In genomic region chr9:104177003-104177611, GRCh38 we compare ENCODE assay signal across 8 cellular contexts.
DNase-seq lines count a peak whose midpoint lies in the region; ATAC-seq and TF ChIP-seq lines count a peak whose summit lies in the region.
"Had no signal": no experiment of that assay in that cellular context is flagged by ENCODE, and none has a peak within 500 bp of the region (broad histone marks: within the 10 kb centered on the region; RNA-seq: fewer than 3 reads in every experiment).

No MANE protein-coding gene starts in this region.

- H3K4me3 Mint-ChIP-seq in osteocyte (ENCODE audit: unreplicated experiment): no peak overlapping the region

- H2AFZ ChIP-seq in neuronal stem cell (ENCODE audit: low read length): no peak overlapping the region

- no peak overlapping the region for H3K4me2 ChIP-seq in neuronal stem cell (ENCODE audit: insufficient read depth, low read length, poor library complexity, severe bottlenecking)

- H3K27me3 Mint-ChIP-seq in osteocyte (ENCODE audit: unreplicated experiment): peaks cover 11% of the 10 kb centered on the region

- H3K27me3 ChIP-seq in neuronal stem cell (ENCODE audit: control insufficient read depth in 3 of 3, insufficient read depth in 3 of 3, low read depth in 1 of 3, low read length in 3 of 3): no peaks in the 10 kb centered on the region
- H3K27me3 ChIP-seq: neutrophil had no signal

- no peak overlapping the region for H4K8ac ChIP-seq in neuronal stem cell (ENCODE audit: low read depth, low read length)

- H3K27ac ChIP-seq in neuronal stem cell (replicated peaks; ENCODE audit: low read length): no peak overlapping the region
- H3K27ac ChIP-seq: neutrophil had no signal

- DNase-seq in Jurkat, Clone E6-1 (ENCODE audit: low read depth, low spot score): peak; percentile 5
- DNase-seq in astrocyte of the cerebellum (ENCODE audit: low read depth): peak; percentile 5
- DNase-seq in osteocyte (ENCODE audit: extremely low spot score, unreplicated experiment): no peak
- no peak for DNase-seq in neuronal stem cell (ENCODE audit: low spot score)

- no peak overlapping the region for H3K18ac ChIP-seq in neuronal stem cell (ENCODE audit: low read length)

- H3K4me3 ChIP-seq in Jurkat, Clone E6-1 (ENCODE audit: low read length): no peak overlapping the region
- H3K4me3 ChIP-seq in astrocyte of the cerebellum (ENCODE audit: low read depth, low read length): no peak overlapping the region
- no peak overlapping the region for H3K4me3 ChIP-seq in neuronal stem cell (ENCODE audit: low read length in 2 of 2)

- TF ChIP-seq CTCF in astrocyte of the cerebellum (IDR thresholded peaks at IDR 0.05; ENCODE audit: low read depth, low read length, missing control alignments): peak; percentile 57
- TF ChIP-seq CTCF in osteocyte (IDR thresholded peaks at IDR 0.05): peak; percentile 40

- H3K9me3 ChIP-seq in neuronal stem cell (replicated peaks in 1 of 2; ENCODE audit: control insufficient read depth in 2 of 2, insufficient read depth in 1 of 2, low read depth in 1 of 2, low read length in 2 of 2): no peaks in the 10 kb centered on the region
- H3K9me3 ChIP-seq: neutrophil had no signal

- no peak overlapping the region for H3K27ac Mint-ChIP-seq in osteocyte (ENCODE audit: unreplicated experiment)

- H2BK5ac ChIP-seq in neuronal stem cell (ENCODE audit: low read length): no peak overlapping the region

- no peaks in the 10 kb centered on the region for H3K4me1 Mint-ChIP-seq in osteocyte (ENCODE audit: unreplicated experiment)

- H3K36me3 Mint-ChIP-seq in osteocyte (ENCODE audit: unreplicated experiment): no peaks in the 10 kb centered on the region

- H3K23ac ChIP-seq in neuronal stem cell (ENCODE audit: low read depth, low read length, poor library complexity): no peak overlapping the region

- no peak overlapping the region for H2BK120ac ChIP-seq in neuronal stem cell (ENCODE audit: low read depth, low read length)

- no peak overlapping the region for H3K9ac ChIP-seq in neuronal stem cell (ENCODE audit: low read depth, low read length, poor library complexity)

- no peak overlapping the region for H2AK5ac ChIP-seq in neuronal stem cell (ENCODE audit: low read depth, low read length)

- no peaks in the 10 kb centered on the region for H3K9me3 Mint-ChIP-seq in osteocyte (ENCODE audit: unreplicated experiment)

- WGBS in neuronal stem cell (ENCODE audit: extremely low coverage in 2 of 2, insufficient read length in 2 of 2, insufficient replicate concordance in 1 of 2), 2 donors: no CpG with 5 or more reads among the region's 3 CpGs

- peak; percentile 49 for ATAC-seq in GM19023 (IDR thresholded peaks at IDR 0.05; ENCODE audit: unreplicated experiment)
- no peak for ATAC-seq in GM19452 (IDR thresholded peaks at IDR 0.05; ENCODE audit: unreplicated experiment)
- no peak for ATAC-seq in HG03469 (IDR thresholded peaks at IDR 0.05; ENCODE audit: unreplicated experiment)

- no peak overlapping the region for H2BK15ac ChIP-seq in neuronal stem cell (ENCODE audit: low read length)

- no peak overlapping the region for H4K91ac ChIP-seq in neuronal stem cell (ENCODE audit: low read depth, low read length, poor library complexity)

- H3K4ac ChIP-seq in neuronal stem cell (ENCODE audit: low read length): no peak overlapping the region

- in situ Hi-C loops in astrocyte of the cerebellum (cut with HindIII; ENCODE audit: low sequenced_read_pairs): no loop called here

- no peak overlapping the region for H3K14ac ChIP-seq in neuronal stem cell (ENCODE audit: low read length)

- H3K36me3 ChIP-seq in neuronal stem cell (replicated peaks in 1 of 2; ENCODE audit: control insufficient read depth in 2 of 2, insufficient read depth in 2 of 2, low read length in 2 of 2): no peaks in the 10 kb centered on the region
- H3K36me3 ChIP-seq: neutrophil had no signal

- H3K4me1 ChIP-seq in neuronal stem cell (ENCODE audit: control insufficient read depth in 2 of 2, insufficient read depth in 1 of 2, low read depth in 1 of 2, low read length in 2 of 2): no peaks in the 10 kb centered on the region

- H3K79me1 ChIP-seq in neuronal stem cell (ENCODE audit: low read depth, low read length): no peaks in the 10 kb centered on the region

- no peak overlapping the region for H2BK12ac ChIP-seq in neuronal stem cell (ENCODE audit: low read length)

Comparison
In these comparisons a context has a peak if more than half of its experiments do, and no peak if none do; other contexts are left out.
1. DNase-seq: peak in Jurkat, Clone E6-1 (single experiment) and astrocyte of the cerebellum (single experiment); none in osteocyte (single experiment) and neuronal stem cell (single experiment).